ENCODE assay signal across 28 cellular contexts in genomic region chr10:99297033-99297432, GRCh38. TPM values are rescaled to one million over a fixed set of nuclear protein-coding genes. Genes with fewer than 3 reads are reported as not detected.
A peak's percentile ranks its signal among the peaks of the same experiment; 100 is the strongest.
DNase-seq lines count a peak whose midpoint lies in the region; ATAC-seq, FAIRE-seq and TF ChIP-seq lines count a peak whose summit lies in the region.
"Had no signal": no experiment of that assay in that cellular context is flagged by ENCODE, and none has a peak within 500 bp of the region (broad histone marks: within the 10 kb centered on the region; RNA-seq: fewer than 3 reads in every experiment).

No MANE protein-coding gene starts in this region.

- H2AFZ ChIP-seq in GM12878 (ENCODE audit: control insufficient read depth, low read depth, low read length) = no peak overlapping the region
- peak overlapping the region; percentile 31 for H2AFZ ChIP-seq in neural progenitor cell (replicated peaks)

- SMC1A ChIA-PET in GM12878 (lab: Charles Lee; ENCODE audit: uncharacterized antibody, unreplicated experiment) = no interaction called here

- H3K4me3 Mint-ChIP-seq in neural progenitor cell = no peak overlapping the region
- H3K4me3 Mint-ChIP-seq: T-helper 17 cell had no signal

- 37% methylated on average over 7 of the region's 7 CpGs for WGBS in GM12878 (ENCODE audit: insufficient coverage, insufficient replicate concordance, low lambda C conversion rate, missing lambda C conversion rate)

- no peaks in the 10 kb centered on the region for H3K4me1 Mint-ChIP-seq in neural progenitor cell

- TF ChIP-seq POLR2A in GM12878 (IDR thresholded peaks at IDR 0.05; ENCODE audit: low read depth, low read length) (no peak), uterus (IDR thresholded peaks at IDR 0.05) (no peak)

- no peak overlapping the region for H3K27ac ChIP-seq in GM12878 (ENCODE audit: control insufficient read depth, insufficient read depth)
- no peak overlapping the region for H3K27ac ChIP-seq in neural progenitor cell
- H3K27ac ChIP-seq in uterus = no peak overlapping the region
- H3K27ac ChIP-seq: body of pancreas, esophagus squamous epithelium, gastroesophageal sphincter, lower lobe of right lung, SJCRH30, thyroid gland, VCaP had no signal

- no peaks in the 10 kb centered on the region for H3K9me3 ChIP-seq in GM12878 (replicated peaks; ENCODE audit: control insufficient read depth, insufficient read depth, low read length)
- no peaks in the 10 kb centered on the region for H3K9me3 ChIP-seq in neural progenitor cell (ENCODE audit: low read depth)
- H3K9me3 ChIP-seq in uterus = no peaks in the 10 kb centered on the region
- H3K9me3 ChIP-seq: body of pancreas, esophagus squamous epithelium, gastroesophageal sphincter, lower lobe of right lung, SJCRH30, thyroid gland had no signal

- CTCF ChIA-PET in HEK293T (lab: Yijun Ruan, JAX) = no interaction called here
- CTCF ChIA-PET in GM12878 (lab: Yijun Ruan, JAX) = no interaction called here

- intact Hi-C loops in GM12878 (cut with micrococcal nuclease; ENCODE audit: unreplicated experiment) = no loop called here
- intact Hi-C loops in uterus (cut with DNase I; ENCODE audit: low total_unique reads) = no loop called here

- no peak for TF ChIP-seq EP300 in GM12878 (IDR thresholded peaks at IDR 0.05; ENCODE audit: borderline replicate concordance in 1 of 2, control insufficient read depth in 1 of 2, low read depth in 2 of 2, low read length in 2 of 2)

- TF ChIP-seq RAD21 in GM12878 (IDR thresholded peaks at IDR 0.05; ENCODE audit: insufficient read depth, low read depth, low read length) = no peak

- H3K9ac ChIP-seq in GM12878 (ENCODE audit: control insufficient read depth, insufficient read depth, low read length) = no peak overlapping the region
- no peak overlapping the region for H3K9ac ChIP-seq in neural progenitor cell

- H3F3A ChIP-seq in neural progenitor cell (ENCODE audit: low read depth) = no peaks in the 10 kb centered on the region

- no peak for FAIRE-seq in GM12878 (lab: Jason Lieb, UNC)
- FAIRE-seq: H54, HTR-8/SVneo had no signal

- no peaks in the 10 kb centered on the region for H3K79me2 ChIP-seq in GM12878 (ENCODE audit: control insufficient read depth, insufficient read depth, low read length)
- H3K79me2 ChIP-seq in neural progenitor cell (ENCODE audit: low read depth) = no peaks in the 10 kb centered on the region

- no peaks in the 10 kb centered on the region for H3K4me1 ChIP-seq in GM12878 (ENCODE audit: control insufficient read depth, insufficient read depth, low read length)
- H3K4me1 ChIP-seq in neural progenitor cell = no peaks in the 10 kb centered on the region
- H3K4me1 ChIP-seq in uterus = no peaks in the 10 kb centered on the region
- H3K4me1 ChIP-seq: body of pancreas, esophagus squamous epithelium, lower lobe of right lung, SJCRH30 had no signal

- H3K27me3 Mint-ChIP-seq in neural progenitor cell (ENCODE audit: insufficient read depth, low read depth) = no peaks in the 10 kb centered on the region

- TF ChIP-seq CTCF in GM12878 (IDR thresholded peaks at IDR 0.05 in 2 of 3, conservative IDR thresholded peaks at IDR 0.05 in 1 of 3; ENCODE audit: control insufficient read depth in 2 of 3, extremely low read depth in 1 of 3, insufficient read depth in 1 of 3, low read depth in 3 of 3, low read length in 3 of 3) (no peak; a peak in 1 of 6 replicates), neural progenitor cell (IDR thresholded peaks at IDR 0.05) (no peak), uterus (IDR thresholded peaks at IDR 0.05) (no peak)

- H3K27ac Mint-ChIP-seq in neural progenitor cell = no peak overlapping the region
- H3K27ac Mint-ChIP-seq: T-helper 17 cell had no signal

- peak; percentile 35; the same call in 2 of the 3 replicates for ATAC-seq in GM12878
- no peak for ATAC-seq in HG03521 (IDR thresholded peaks at IDR 0.05; ENCODE audit: unreplicated experiment)
- no peak for ATAC-seq in HG03159 (IDR thresholded peaks at IDR 0.05; ENCODE audit: unreplicated experiment)
- ATAC-seq: body of pancreas, gastroesophageal sphincter, lower lobe of right lung, T-helper 17 cell had no signal

- H3K36me3 ChIP-seq in GM12878 (ENCODE audit: control insufficient read depth in 2 of 2, insufficient read depth in 2 of 2, low read length in 1 of 2) (no peaks in the 10 kb centered on the region), neural progenitor cell (no peaks in the 10 kb centered on the region), uterus (no peaks in the 10 kb centered on the region)
- H3K36me3 ChIP-seq: esophagus squamous epithelium, gastroesophageal sphincter, lower lobe of right lung, SJCRH30, thyroid gland had no signal

- no TSS peak for BruUV-seq in GM12878 (replicated peaks; lab: Mats Ljungman, UMichigan)

- DNase-seq in ELF-1 (ENCODE audit: low read depth, low spot score) = peak; percentile 9
- DNase-seq in HEK293T (ENCODE audit: extremely low spot score) = peak; percentile 46
- no peak for DNase-seq in GM12878 (ENCODE audit: low read depth, low spot score)
- no peak for DNase-seq in neural progenitor cell (ENCODE audit: low spot score)
- DNase-seq in uterus = no peak
- DNase-seq: activated CD4-positive, alpha-beta T cell treated with anti-CD3 and anti-CD28 coated beads, Interleukin-2, amount 50 U/mL, for 4 hours; activated effector memory CD4-positive, alpha-beta T cell treated with anti-CD3 and anti-CD28 coated beads, Interleukin-2, amount 50 U/mL, for 16 hours; body of pancreas; DND-41; effector CD8-positive, alpha-beta T cell; esophagus squamous epithelium; Kasumi-1; lower lobe of right lung; NCI-H1092; NCI-H2029; NCI-H345; SJCRH30; stimulated activated CD4-positive, alpha-beta T cell treated with anti-CD3 and anti-CD28 coated beads, Interleukin-2, amount 100 ng/mL, for 48 hours; stimulated activated naive CD4-positive, alpha-beta T cell treated with Interleukin-2 at 50 U/mL for 16 hours; T-helper 17 cell; thyroid gland had no signal

- H3K27me3 ChIP-seq in GM12878 (replicated peaks in 1 of 2; ENCODE audit: control insufficient read depth in 2 of 2, insufficient read depth in 2 of 2, low read length in 1 of 2) (no peaks in the 10 kb centered on the region), neural progenitor cell (no peaks in the 10 kb centered on the region), uterus (no peaks in the 10 kb centered on the region)
- H3K27me3 ChIP-seq: body of pancreas, esophagus squamous epithelium, gastroesophageal sphincter, SJCRH30, thyroid gland had no signal

- in situ Hi-C loops in GM12878 (cut with MboI) = no loop called here

- RAD21 ChIA-PET in GM12878 (lab: Charles Lee; ENCODE audit: unreplicated experiment) = no interaction called here

- no peak overlapping the region for H3K4me3 ChIP-seq in GM12878
- no peak overlapping the region for H3K4me3 ChIP-seq in neural progenitor cell
- H3K4me3 ChIP-seq in uterus = no peak overlapping the region
- H3K4me3 ChIP-seq: body of pancreas, esophagus squamous epithelium, gastroesophageal sphincter, lower lobe of right lung, SJCRH30, smooth muscle cell, thyroid gland had no signal

- H4K20me1 ChIP-seq in GM12878 (ENCODE audit: control insufficient read depth, insufficient read depth) (no peaks in the 10 kb centered on the region), neural progenitor cell (ENCODE audit: low read depth) (no peaks in the 10 kb centered on the region)

- no peak overlapping the region for H3K4me2 ChIP-seq in GM12878 (ENCODE audit: control insufficient read depth, insufficient read depth)
- no peak overlapping the region for H3K4me2 ChIP-seq in neural progenitor cell
- H3K4me2 ChIP-seq: smooth muscle cell had no signal

- POLR2A ChIA-PET in HEK293T (lab: Yijun Ruan, JAX) (no interaction called here), GM12878 (lab: Charles Lee) (no interaction called here)

- H3K36me3 Mint-ChIP-seq in neural progenitor cell = no peaks in the 10 kb centered on the region

- no peaks in the 10 kb centered on the region for H3K9me3 Mint-ChIP-seq in neural progenitor cell

TF ChIP-seq in HEK293T, 16 proteins besides CTCF, POLR2A, EP300 and RAD21 (continues in another document):
- TF ChIP-seq ARNT (IDR thresholded peaks at IDR 0.05) = no peak
- no peak for TF ChIP-seq CTBP1 (IDR thresholded peaks at IDR 0.05; ENCODE audit: borderline replicate concordance)
- TF ChIP-seq L3MBTL2 (conservative IDR thresholded peaks at IDR 0.05) = no peak
- TF ChIP-seq SP1 (IDR thresholded peaks at IDR 0.05) = no peak
- TF ChIP-seq FOXA1 (IDR thresholded peaks at IDR 0.05) = no peak
- no peak for TF ChIP-seq FOXK2 (IDR thresholded peaks at IDR 0.05)
- no peak for TF ChIP-seq NFRKB (IDR thresholded peaks at IDR 0.05)
- no peak for TF ChIP-seq BHLHE40 (IDR thresholded peaks at IDR 0.05; ENCODE audit: borderline replicate concordance)
- TF ChIP-seq ELF4 (IDR thresholded peaks at IDR 0.05) = no peak
- no peak for TF ChIP-seq TARDBP (IDR thresholded peaks at IDR 0.05)

TF ChIP-seq in GM12878, 131 proteins besides CTCF, POLR2A, EP300 and RAD21:
- TF ChIP-seq USF1 (IDR thresholded peaks at IDR 0.05; ENCODE audit: borderline replicate concordance, extremely low read length, insufficient read depth, low read depth, low read length) = peak; percentile 2
- TF ChIP-seq BCL11A (IDR thresholded peaks at IDR 0.05; ENCODE audit: low read depth, low read length) = no peak
TF ChIP-seq in GM12878: peak in this region for 1.

RNA-seq across cellular contexts. Expression of gene CNNM1, which starts 32.1 kb away (rescaled TPM):
- total RNA-seq in GM12878 (2013; cell fraction: nucleolus; rRNA removed) = not detected in 2 replicates
- not detected in 2 replicates for total RNA-seq in GM12878 (2014; rRNA removed)
- total RNA-seq in GM12878 (2014; rRNA removed; fragmentation: Illumina TruSeq; extraction: Trizol) = not detected in 2 replicates
- not detected in 2 replicates for total RNA-seq in GM12878 (2021)
- 0.04 TPM for polyA plus RNA-seq in GM12878 (2011; ENCODE audit: low read depth)
- polyA plus RNA-seq in GM12878 (2011; rRNA removed) = not detected in 2 replicates
- not detected in 2 replicates for polyA plus RNA-seq in GM12878 (2011; cell fraction: cytosol; rRNA removed)
- not detected in 2 replicates for polyA plus RNA-seq in GM12878 (2011; cell fraction: nucleus; rRNA removed)
- polyA plus RNA-seq in GM12878 (2012) = 0.03 TPM in 1 of 2 replicates, not detected in the other
- 0.01 TPM in 1 of 2 replicates, not detected in the other for polyA plus RNA-seq in GM12878 (2014; fragmentation: Illumina TruSeq; extraction: Trizol)
- polyA plus RNA-seq in GM12878 (2014; fragmentation: Nextera tagmentation; extraction: Ambion mirVana) = not detected
- polyA plus RNA-seq in GM12878 (2014; rRNA removed) = not detected in 2 replicates
- not detected for polyA plus RNA-seq in GM12878 (2016; fragmentation: Nextera tagmentation; extraction: Ambion mirVana)
- not detected in 2 replicates for polyA minus RNA-seq in GM12878 (2011; rRNA and poly(A)+ RNA removed)
- polyA minus RNA-seq in GM12878 (2011; cell fraction: cytosol; rRNA and poly(A)+ RNA removed) = not detected in 2 replicates
- polyA minus RNA-seq in GM12878 (2011; cell fraction: nucleus; rRNA and poly(A)+ RNA removed) = not detected in 2 replicates
- total RNA-seq in neural progenitor cell (ENCODE audit: low replicate concordance) = 0.56 and 1.1 TPM in 2 replicates
- 1 to 10 TPM in 2 of 4 donors, under 1 TPM in 1, not detected in 1; 0.88 to 1.7 (median 1.5) TPM for total RNA-seq in uterus
- total RNA-seq: SJCRH30 had no signal
- polyA plus RNA-seq: smooth muscle cell had no signal

Comparison
In these comparisons a context has a peak if more than half of its experiments do, and no peak if none do; other contexts are left out.
1. DNase-seq: peak in ELF-1 (single experiment) and HEK293T (single experiment); none in GM12878 (single experiment), neural progenitor cell (single experiment) and uterus (0 of 2).